Comparison of ENCODE assay signal across 14 cellular contexts in genomic region chr1:227155688-227156087, GRCh38.
A peak's percentile ranks its signal among the peaks of the same experiment; 100 is the strongest.
DNase-seq lines count a peak whose midpoint lies in the region; TF ChIP-seq lines count a peak whose summit lies in the region.
"Had no signal": no experiment of that assay in that cellular context is flagged by ENCODE, and none has a peak within 500 bp of the region (broad histone marks: within the 10 kb centered on the region; RNA-seq: fewer than 3 reads in every experiment).

No MANE protein-coding gene starts in this region.

- H3K4me1 ChIP-seq in vagina: no peaks in the 10 kb centered on the region
- H3K4me1 ChIP-seq: Caco-2 had no signal

- intact Hi-C loops in vagina (cut with DNase I): no loop called here

- DNase-seq in NCI-H748 (lab: John Stamatoyannopoulos, UW; ENCODE audit: unreplicated experiment) (peak; percentile 4), NCI-H748 treated with DMSO at 0.1 percent for 48 hours (lab: John Stamatoyannopoulos, UW) (no peak), COR-L47 (lab: John Stamatoyannopoulos, UW) (peak; percentile 12), vagina (ENCODE audit: extremely low spot score in 2 of 2) (no peak), NCI-H2081 treated with DMSO at 0.1 percent for 48 hours (lab: John Stamatoyannopoulos, UW) (no peak)
- DNase-seq in activated CD4-positive, alpha-beta T cell treated with anti-CD3 and anti-CD28 coated beads for 48 hours: no peak
- DNase-seq: C1 segment of cervical spinal cord; Caco-2; CD4-positive, alpha-beta memory T cell; DMS153; DND-41; H9 had no signal

- H3K36me3 ChIP-seq in vagina: peaks cover 0 to 8% of the 10 kb centered on the region in 2 donors

- H3K4me3 ChIP-seq in vagina: no peak overlapping the region
- H3K4me3 ChIP-seq: GM23338 had no signal

- no peaks in the 10 kb centered on the region for H3K9me3 ChIP-seq in vagina
- H3K9me3 ChIP-seq: Caco-2 had no signal

- TF ChIP-seq CTCF in VCaP (conservative IDR thresholded peaks at IDR 0.05): no peak
- TF ChIP-seq CTCF in vagina (IDR thresholded peaks at IDR 0.05): no peak

- no peaks in the 10 kb centered on the region for H3K27me3 ChIP-seq in vagina

- H3K27ac ChIP-seq in VCaP (peak overlapping the region; percentile 40), vagina (no peak overlapping the region)

- no peak for TF ChIP-seq POLR2A in vagina (IDR thresholded peaks at IDR 0.05)

Comparison
In these comparisons a context has a peak if more than half of its experiments do, and no peak if none do; other contexts are left out.
1. DNase-seq: peak in NCI-H748 (single experiment) and COR-L47 (single experiment); none in NCI-H748 treated with DMSO at 0.1 percent for 48 hours (single experiment), vagina (0 of 2), activated CD4-positive, alpha-beta T cell treated with anti-CD3 and anti-CD28 coated beads for 48 hours (single experiment) and NCI-H2081 treated with DMSO at 0.1 percent for 48 hours (single experiment).